11 cellular contexts compared by ENCODE assay signal in genomic region chr15:89447676-89448075, GRCh38. TPM values are rescaled to one million over a fixed set of nuclear protein-coding genes. Genes with fewer than 3 reads are reported as not detected.
"Had no signal": no experiment of that assay in that cellular context is flagged by ENCODE, and none has a peak within 500 bp of the region (broad histone marks: within the 10 kb centered on the region; RNA-seq: fewer than 3 reads in every experiment).

No MANE protein-coding gene starts in this region.

- H3K9me3 ChIP-seq: HAP-1 had no signal

- DNase-seq: H7, HFFc6, IMR-90, KG1 had no signal

- H3K4me3 ChIP-seq: GM23338, HAP-1, K562 had no signal

- H3K36me3 ChIP-seq: HAP-1 had no signal

- H3K4me2 ChIP-seq: GM23338 had no signal

- FAIRE-seq: K562 had no signal

- ATAC-seq: GM23338, HCT116, K562 had no signal

- H2AFZ ChIP-seq: GM23338 had no signal

- H3K27ac ChIP-seq: HL-60 had no signal

RNA-seq across cellular contexts. Expression of gene RHCG, which starts 48.7 kb away (rescaled TPM):
- total RNA-seq: H4, H7, HFFc6, HT1080, IMR-90, K562 had no signal
- polyA plus RNA-seq: IMR-90, K562 had no signal
